8 cellular contexts compared by ENCODE assay signal in genomic region chr5:132007399-132008162, GRCh38. TPM values are rescaled to one million over a fixed set of nuclear protein-coding genes. Genes with fewer than 3 reads are reported as not detected.
A peak's percentile ranks its signal among the peaks of the same experiment; 100 is the strongest.
DNase-seq lines count a peak whose midpoint lies in the region; ATAC-seq and TF ChIP-seq lines count a peak whose summit lies in the region.

No MANE protein-coding gene starts in this region.

- H3K4me3 ChIP-seq in AG10803 (ENCODE audit: low read length) (no peak overlapping the region), choroid plexus epithelial cell (ENCODE audit: low read depth, low read length) (no peak overlapping the region)

- ATAC-seq in GM18868 (IDR thresholded peaks at IDR 0.05; ENCODE audit: unreplicated experiment) (peak; percentile 78), HG03196 (IDR thresholded peaks at IDR 0.05; ENCODE audit: unreplicated experiment) (peak; percentile 54)

- peak overlapping the region; percentile 45 for H3K4me3 Mint-ChIP-seq in activated CD4-positive, alpha-beta T cell treated with anti-CD3 and anti-CD28 coated beads, Interleukin-2, amount 10 ng/mL, durations not matched to agents 24 days and 14 days

- peaks cover 37% of the 10 kb centered on the region for H3K27me3 Mint-ChIP-seq in activated CD4-positive, alpha-beta T cell treated with anti-CD3 and anti-CD28 coated beads, Interleukin-2, amount 10 ng/mL, durations not matched to agents 24 days and 14 days

- TF ChIP-seq CTCF in AG10803 (conservative IDR thresholded peaks at IDR 0.05; ENCODE audit: low read length) = peak; percentile 85
- TF ChIP-seq CTCF in choroid plexus epithelial cell (conservative IDR thresholded peaks at IDR 0.05; ENCODE audit: low read depth, low read length) = peak; percentile 84

- H3K9me3 Mint-ChIP-seq in activated CD4-positive, alpha-beta T cell treated with anti-CD3 and anti-CD28 coated beads, Interleukin-2, amount 10 ng/mL, durations not matched to agents 24 days and 14 days = no peaks in the 10 kb centered on the region

- DNase-seq in AG10803 (ENCODE audit: low read depth) (peak; percentile 83), NCI-H526 (lab: John Stamatoyannopoulos, UW) (peak; percentile 57 to 80), choroid plexus epithelial cell (ENCODE audit: low read depth) (peak; percentile 92), left kidney (ENCODE audit: low read depth, low spot score) (peak; percentile 87)
- DNase-seq in activated CD4-positive, alpha-beta T cell treated with anti-CD3 and anti-CD28 coated beads, Interleukin-2, amount 10 ng/mL, durations not matched to agents 24 days and 14 days = peak; percentile 93
- DNase-seq in stimulated activated CD4-positive, alpha-beta T cell treated with anti-CD3 and anti-CD28 coated beads, Interleukin-4, amount 100 ng/mL, for 48 hours (ENCODE audit: low read depth in 2 of 2) = peak; percentile 77 to 79

- intact Hi-C loops in activated CD4-positive, alpha-beta T cell treated with anti-CD3 and anti-CD28 coated beads, Interleukin-2, amount 10 ng/mL, durations not matched to agents 24 days and 14 days (cut with micrococcal nuclease) = loop anchor here (1.0 to 5.0 kb wide), 5 partner anchors 12 to 418 kb away; partner anchors contain the start of genes FNIP1 and RAPGEF6

- H3K36me3 Mint-ChIP-seq in activated CD4-positive, alpha-beta T cell treated with anti-CD3 and anti-CD28 coated beads, Interleukin-2, amount 10 ng/mL, durations not matched to agents 24 days and 14 days (ENCODE audit: low read depth) = peaks cover 8% of the 10 kb centered on the region

- peaks cover 39% of the 10 kb centered on the region for H3K4me1 Mint-ChIP-seq in activated CD4-positive, alpha-beta T cell treated with anti-CD3 and anti-CD28 coated beads, Interleukin-2, amount 10 ng/mL, durations not matched to agents 24 days and 14 days

- peak overlapping the region; percentile 71 for H3K27ac Mint-ChIP-seq in activated CD4-positive, alpha-beta T cell treated with anti-CD3 and anti-CD28 coated beads, Interleukin-2, amount 10 ng/mL, durations not matched to agents 24 days and 14 days

RNA-seq across cellular contexts. Expression of gene ACSL6, which starts 3.9 kb away (rescaled TPM):
- 36.9 and 39.6 TPM in 2 replicates for total RNA-seq in activated CD4-positive, alpha-beta T cell treated with anti-CD3 and anti-CD28 coated beads, Interleukin-2, amount 10 ng/mL, durations not matched to agents 24 days and 14 days

RNA-seq across cellular contexts. Expression of gene IL3, which starts 52.9 kb away (rescaled TPM):
- 67.7 and 71.3 TPM in 2 replicates for total RNA-seq in activated CD4-positive, alpha-beta T cell treated with anti-CD3 and anti-CD28 coated beads, Interleukin-2, amount 10 ng/mL, durations not matched to agents 24 days and 14 days
